16 cellular contexts compared by ENCODE assay signal in genomic region chr3:37986479-37987314, GRCh38. TPM values are rescaled to one million over a fixed set of nuclear protein-coding genes. Genes with fewer than 3 reads are reported as not detected.
DNase-seq lines count a peak whose midpoint lies in the region; TF ChIP-seq lines count a peak whose summit lies in the region.
"Had no signal": no experiment of that assay in that cellular context is flagged by ENCODE, and none has a peak within 500 bp of the region (broad histone marks: within the 10 kb centered on the region; RNA-seq: fewer than 3 reads in every experiment).

No MANE protein-coding gene starts in this region.

- TF ChIP-seq CTCF in progenitor cell of endocrine pancreas (IDR thresholded peaks at IDR 0.05; ENCODE audit: unreplicated experiment), result peak; percentile 13

- H3K4me1 Mint-ChIP-seq in progenitor cell of endocrine pancreas (ENCODE audit: low read depth), result peaks cover 38% of the 10 kb centered on the region
- H3K4me1 Mint-ChIP-seq: neural crest cell had no signal

- no peak overlapping the region for H3K27ac Mint-ChIP-seq in progenitor cell of endocrine pancreas
- H3K27ac Mint-ChIP-seq: activated T-cell treated with anti-CD3 and anti-CD28 coated beads, Interleukin-2, amount 50 U/mL, for 72 hours had no signal

- no peak for TF ChIP-seq POLR2A in erythroblast (IDR thresholded peaks at IDR 0.05; ENCODE audit: low read length)

- no peak overlapping the region for H3K4me3 Mint-ChIP-seq in progenitor cell of endocrine pancreas (ENCODE audit: low read depth)
- H3K4me3 Mint-ChIP-seq: activated T-cell treated with anti-CD3 and anti-CD28 coated beads, Interleukin-2, amount 50 U/mL, for 72 hours; brain had no signal

- H3K36me3 Mint-ChIP-seq in progenitor cell of endocrine pancreas (ENCODE audit: insufficient read depth), result peaks cover 8% of the 10 kb centered on the region

- H3K9me3 Mint-ChIP-seq in progenitor cell of endocrine pancreas (ENCODE audit: low read depth), result no peaks in the 10 kb centered on the region
- H3K9me3 Mint-ChIP-seq: activated T-cell treated with anti-CD3 and anti-CD28 coated beads, Interleukin-2, amount 50 U/mL, for 72 hours; brain; neural crest cell had no signal

- DNase-seq in DMS79 treated with DMSO at 0.1 percent for 48 hours (lab: John Stamatoyannopoulos, UW) (peak; percentile 10), DMS79 (lab: John Stamatoyannopoulos, UW) (no peak), NCI-H146 treated with DMSO at 0.1 percent for 48 hours (lab: John Stamatoyannopoulos, UW; ENCODE audit: unreplicated experiment) (peak; percentile 41), erythroblast (lab: John Stamatoyannopoulos, UW) (peak; percentile 44 to 74), progenitor cell of endocrine pancreas (ENCODE audit: low spot score, unreplicated experiment) (peak; percentile 73), germinal center (ENCODE audit: low spot score) (no peak), NCI-H226 (no peak)
- DNase-seq in activated naive CD4-positive, alpha-beta T cell (lab: John Stamatoyannopoulos, UW), result no peak
- DNase-seq: activated T-cell treated with anti-CD3 and anti-CD28 coated beads, Interleukin-2, amount 50 U/mL, for 72 hours; RPMI8226; stimulated activated naive CD4-positive, alpha-beta T cell treated with Interleukin-2 at 50 U/mL for 16 hours had no signal

- peaks cover 3% of the 10 kb centered on the region for H3K27me3 Mint-ChIP-seq in progenitor cell of endocrine pancreas

RNA-seq across cellular contexts. Expression of gene VILL, which starts 3.9 kb away (rescaled TPM):
- total RNA-seq in progenitor cell of endocrine pancreas, result 6.8 and 7.6 TPM in 2 replicates

RNA-seq across cellular contexts. Expression of gene PLCD1, which starts 42.7 kb away (rescaled TPM):
- 30.0 and 33.3 TPM in 2 replicates for total RNA-seq in progenitor cell of endocrine pancreas

RNA-seq across cellular contexts. Expression of gene DLEC1, which starts 52.3 kb away (rescaled TPM):
- 1.3 and 1.8 TPM in 2 replicates for total RNA-seq in progenitor cell of endocrine pancreas
- total RNA-seq: A172, Daoy, epithelial cell of proximal tubule had no signal

Comparison
In these comparisons a context has a peak if more than half of its experiments do, and no peak if none do; other contexts are left out.
1. DNase-seq: peak in DMS79 treated with DMSO at 0.1 percent for 48 hours (single experiment), NCI-H146 treated with DMSO at 0.1 percent for 48 hours (single experiment), erythroblast (2 of 2) and progenitor cell of endocrine pancreas (single experiment); none in DMS79 (single experiment), germinal center (single experiment), NCI-H226 (single experiment) and activated naive CD4-positive, alpha-beta T cell (0 of 4).